In the genomic region with DNA sequence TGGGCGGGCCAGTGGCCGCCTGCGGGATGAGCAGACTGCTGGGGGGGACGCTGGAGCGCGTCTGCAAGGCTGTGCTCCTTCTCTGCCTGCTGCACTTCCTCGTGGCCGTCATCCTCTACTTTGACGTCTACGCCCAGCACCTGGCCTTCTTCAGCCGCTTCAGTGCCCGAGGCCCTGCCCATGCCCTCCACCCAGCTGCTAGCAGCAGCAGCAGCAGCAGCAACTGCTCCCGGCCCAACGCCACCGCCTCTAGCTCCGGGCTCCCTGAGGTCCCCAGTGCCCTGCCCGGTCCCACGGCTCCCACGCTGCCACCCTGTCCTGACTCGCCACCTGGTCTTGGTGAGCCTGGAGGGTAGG, we compare ENCODE assay signal across 19 cellular contexts. TPM values are rescaled to one million over a fixed set of nuclear protein-coding genes. Genes with fewer than 3 reads are reported as not detected.
DNase-seq lines count a peak whose midpoint lies in the region; ATAC-seq, FAIRE-seq and TF ChIP-seq lines count a peak whose summit lies in the region.
"Had no signal": no experiment of that assay in that cellular context is flagged by ENCODE, and none has a peak within 500 bp of the region (broad histone marks: within the 10 kb centered on the region; RNA-seq: fewer than 3 reads in every experiment).

No MANE protein-coding gene starts in this region.

- no peak for TF ChIP-seq POLR2A in esophagus squamous epithelium (IDR thresholded peaks at IDR 0.05)

- H3K4me1 Mint-ChIP-seq in activated CD4-positive, alpha-beta T cell treated with anti-CD3 and anti-CD28 coated beads, Interleukin-2, amount 10 ng/mL, durations not matched to agents 24 days and 14 days, result peaks cover 36% of the 10 kb centered on the region

- H3K27ac Mint-ChIP-seq in activated CD4-positive, alpha-beta T cell treated with anti-CD3 and anti-CD28 coated beads, Interleukin-2, amount 10 ng/mL, durations not matched to agents 24 days and 14 days, result no peak overlapping the region
- H3K27ac Mint-ChIP-seq: activated naive CD8-positive, alpha-beta T cell treated with anti-CD3 and anti-CD28 coated beads, Interleukin-2, amount 10 ng/mL, durations not matched to agents 7 days and 5 days had no signal

- TF ChIP-seq CTCF in esophagus squamous epithelium (IDR thresholded peaks at IDR 0.05), result no peak

- FAIRE-seq in small intestine (lab: Jason Lieb, UNC), result no peak
- FAIRE-seq: A204.1 had no signal

- H3K4me3 ChIP-seq in esophagus squamous epithelium (peak overlapping the region in 2 of 4 donors; percentile 87 to 94), small intestine (ENCODE audit: low read depth in 1 of 2, low read length in 2 of 2) (no peak overlapping the region)
- H3K4me3 ChIP-seq: lower lobe of right lung, ovary, SJCRH30, testis had no signal

- 36% methylated on average over 4 of the region's 20 CpGs; no CpG with 5 or more reads in 1 of the 2 donors for WGBS in esophagus squamous epithelium, 2 donors
- WGBS in small intestine, 3 donors, result 50 to 79% (median 51%) methylated on average over 20 of the region's 20 CpGs

- peaks cover 45% of the 10 kb centered on the region for H3K36me3 Mint-ChIP-seq in activated CD4-positive, alpha-beta T cell treated with anti-CD3 and anti-CD28 coated beads, Interleukin-2, amount 10 ng/mL, durations not matched to agents 24 days and 14 days (ENCODE audit: low read depth)

- intact Hi-C loops in activated CD4-positive, alpha-beta T cell treated with anti-CD3 and anti-CD28 coated beads, Interleukin-2, amount 10 ng/mL, durations not matched to agents 24 days and 14 days (cut with micrococcal nuclease), result no loop called here
- intact Hi-C loops in esophagus squamous epithelium (cut with DNase I), result no loop called here

- H3K4me1 ChIP-seq in esophagus squamous epithelium (peaks cover 37 to 58% (median 39%) of the 10 kb centered on the region in 3 donors), small intestine (ENCODE audit: control insufficient read depth in 2 of 2, insufficient read depth in 1 of 2, low read depth in 1 of 2, low read length in 1 of 2) (peaks cover 8% of the 10 kb centered on the region in 2 donors)

- no peaks in the 10 kb centered on the region for H3K9me3 ChIP-seq in esophagus squamous epithelium
- H3K9me3 ChIP-seq in small intestine (ENCODE audit: control insufficient read depth, low read depth), result no peaks in the 10 kb centered on the region
- H3K9me3 ChIP-seq: lower lobe of right lung, ovary, SJCRH30, testis had no signal

- peak overlapping the region; percentile 93 for H3K4me3 Mint-ChIP-seq in activated CD4-positive, alpha-beta T cell treated with anti-CD3 and anti-CD28 coated beads, Interleukin-2, amount 10 ng/mL, durations not matched to agents 24 days and 14 days

- H3K27ac ChIP-seq in esophagus squamous epithelium (peak overlapping the region; percentile 47 to 84 (median 80)), small intestine (ENCODE audit: low read depth in 1 of 2, low read length in 1 of 2) (no peak overlapping the region)
- H3K27ac ChIP-seq: lower lobe of right lung, ovary, SJCRH30, testis had no signal

- H3K27me3 ChIP-seq in esophagus squamous epithelium, result no peaks in the 10 kb centered on the region
- H3K27me3 ChIP-seq in small intestine (ENCODE audit: control insufficient read depth in 2 of 2, insufficient read depth in 2 of 2, low read length in 2 of 2), result no peaks in the 10 kb centered on the region
- H3K27me3 ChIP-seq: ovary, SJCRH30, testis had no signal

- ATAC-seq in HG03354 (IDR thresholded peaks at IDR 0.05; ENCODE audit: poor library complexity, severe bottlenecking, unreplicated experiment) (no peak), HG03045 (IDR thresholded peaks at IDR 0.05; ENCODE audit: unreplicated experiment) (no peak)

- no peak for DNase-seq in activated CD4-positive, alpha-beta T cell treated with anti-CD3 and anti-CD28 coated beads, Interleukin-2, amount 10 ng/mL, durations not matched to agents 24 days and 14 days
- DNase-seq in activated CD4-positive, alpha-beta T cell treated with anti-CD3 and anti-CD28 coated beads, Interleukin-2, amount 50 U/mL, for 4 hours, result no peak
- DNase-seq in NCI-H526 treated with DMSO at 0.1 percent for 48 hours (lab: John Stamatoyannopoulos, UW) (peak; percentile 40), esophagus squamous epithelium (lab: John Stamatoyannopoulos, UW) (no peak), small intestine (peak; percentile 51), HuH-7 (ENCODE audit: low spot score) (no peak)
- DNase-seq: activated naive CD8-positive, alpha-beta T cell treated with anti-CD3 and anti-CD28 coated beads, Interleukin-2, amount 10 ng/mL, durations not matched to agents 7 days and 5 days; cerebellar nuclear complex; Kasumi-1; lower lobe of right lung; NCI-H1694 treated with DMSO at 0.1 percent for 48 hours; NCI-H82; ovary; SJCRH30; stimulated activated CD4-positive, alpha-beta T cell treated with anti-CD3 and anti-CD28 coated beads, Interleukin-12 subunit alpha, Interleukin-12 subunit beta, amount 100 ng/mL, for 4 hours; testis had no signal

- H3K36me3 ChIP-seq in esophagus squamous epithelium (peaks cover 12 to 69% (median 18%) of the 10 kb centered on the region in 3 donors), small intestine (ENCODE audit: control insufficient read depth in 2 of 2, insufficient read depth in 2 of 2, low read length in 2 of 2) (peaks cover 0 to 5% of the 10 kb centered on the region in 2 donors)
- H3K36me3 ChIP-seq: ovary had no signal

- no peaks in the 10 kb centered on the region for H3K27me3 Mint-ChIP-seq in activated CD4-positive, alpha-beta T cell treated with anti-CD3 and anti-CD28 coated beads, Interleukin-2, amount 10 ng/mL, durations not matched to agents 24 days and 14 days
- H3K27me3 Mint-ChIP-seq: activated naive CD8-positive, alpha-beta T cell treated with anti-CD3 and anti-CD28 coated beads, Interleukin-2, amount 10 ng/mL, durations not matched to agents 7 days and 5 days had no signal

- H3K9me3 Mint-ChIP-seq in activated CD4-positive, alpha-beta T cell treated with anti-CD3 and anti-CD28 coated beads, Interleukin-2, amount 10 ng/mL, durations not matched to agents 24 days and 14 days, result no peaks in the 10 kb centered on the region
- H3K9me3 Mint-ChIP-seq: activated naive CD8-positive, alpha-beta T cell treated with anti-CD3 and anti-CD28 coated beads, Interleukin-2, amount 10 ng/mL, durations not matched to agents 7 days and 5 days had no signal

RNA-seq across cellular contexts. Expression of gene B4GALT2, which starts 2.1 kb away (rescaled TPM):
- total RNA-seq in activated CD4-positive, alpha-beta T cell treated with anti-CD3 and anti-CD28 coated beads, Interleukin-2, amount 10 ng/mL, durations not matched to agents 24 days and 14 days, result 59.7 TPM in 2 replicates
- total RNA-seq in esophagus squamous epithelium, result 10 to 100 TPM; 38.9 to 59.3 (median 48.3) TPM
- polyA plus RNA-seq in small intestine, result 10 to 100 TPM in 2 of 3 donors, 1 to 10 TPM in 1; 8.9 to 31.8 (median 20.0) TPM

RNA-seq across cellular contexts. Expression of gene ATP6V0B, which starts 6.4 kb away (rescaled TPM):
- total RNA-seq in activated CD4-positive, alpha-beta T cell treated with anti-CD3 and anti-CD28 coated beads, Interleukin-2, amount 10 ng/mL, durations not matched to agents 24 days and 14 days, result 181 and 182 TPM in 2 replicates
- 100 to 1,000 TPM in 3 of 4 donors, 10 to 100 TPM in 1; 70.1 to 169 (median 135) TPM for total RNA-seq in esophagus squamous epithelium
- 100 to 1,000 TPM; 104 to 245 (median 201) TPM for polyA plus RNA-seq in small intestine

RNA-seq across cellular contexts. Expression of gene CCDC24, which starts 10.3 kb away (rescaled TPM):
- total RNA-seq in activated CD4-positive, alpha-beta T cell treated with anti-CD3 and anti-CD28 coated beads, Interleukin-2, amount 10 ng/mL, durations not matched to agents 24 days and 14 days, result 3.0 and 4.3 TPM in 2 replicates
- 1 to 10 TPM; 3.0 to 7.3 (median 4.7) TPM for total RNA-seq in esophagus squamous epithelium
- polyA plus RNA-seq in small intestine, result 10 to 100 TPM in 2 of 3 donors, 1 to 10 TPM in 1; 5.8 to 35.1 (median 20.4) TPM

RNA-seq across cellular contexts. Expression of gene DPH2, which starts 11.3 kb away (rescaled TPM):
- 71.0 and 71.8 TPM in 2 replicates for total RNA-seq in activated CD4-positive, alpha-beta T cell treated with anti-CD3 and anti-CD28 coated beads, Interleukin-2, amount 10 ng/mL, durations not matched to agents 24 days and 14 days
- total RNA-seq in esophagus squamous epithelium, result 10 to 100 TPM; 14.0 to 34.6 (median 27.7) TPM
- 10 to 100 TPM in 2 of 3 donors, 1 to 10 TPM in 1; 5.8 to 25.2 (median 11.3) TPM for polyA plus RNA-seq in small intestine

RNA-seq across cellular contexts. Expression of gene IPO13, which starts 34.4 kb away (rescaled TPM):
- 26.3 and 26.6 TPM in 2 replicates for total RNA-seq in activated CD4-positive, alpha-beta T cell treated with anti-CD3 and anti-CD28 coated beads, Interleukin-2, amount 10 ng/mL, durations not matched to agents 24 days and 14 days
- 10 to 100 TPM; 19.3 to 32.4 (median 20.5) TPM for total RNA-seq in esophagus squamous epithelium
- polyA plus RNA-seq in small intestine, result 10 to 100 TPM; 14.2 to 24.8 (median 19.2) TPM

Comparison
In these comparisons a context has a peak if more than half of its experiments do, and no peak if none do; other contexts are left out.
1. DNase-seq: peak in NCI-H526 treated with DMSO at 0.1 percent for 48 hours (single experiment) and small intestine (single experiment); none in activated CD4-positive, alpha-beta T cell treated with anti-CD3 and anti-CD28 coated beads, Interleukin-2, amount 10 ng/mL, durations not matched to agents 24 days and 14 days (single experiment), activated CD4-positive, alpha-beta T cell treated with anti-CD3 and anti-CD28 coated beads, Interleukin-2, amount 50 U/mL, for 4 hours (0 of 2), esophagus squamous epithelium (single experiment) and HuH-7 (single experiment).
2. H3K27ac ChIP-seq: peak in esophagus squamous epithelium (4 of 4); none in small intestine (0 of 2).